10 cellular contexts compared by ENCODE assay signal in genomic region chr4:69095301-69095731, GRCh38. TPM values are rescaled to one million over a fixed set of nuclear protein-coding genes. Genes with fewer than 3 reads are reported as not detected.
DNase-seq lines count a peak whose midpoint lies in the region; FAIRE-seq and TF ChIP-seq lines count a peak whose summit lies in the region.
"Had no signal": no experiment of that assay in that cellular context is flagged by ENCODE, and none has a peak within 500 bp of the region (broad histone marks: within the 10 kb centered on the region; RNA-seq: fewer than 3 reads in every experiment).

No MANE protein-coding gene starts in this region.

- H3K36me3 ChIP-seq in kidney (ENCODE audit: control insufficient read depth in 1 of 2, insufficient read depth in 2 of 2, low read length in 2 of 2), result no peaks in the 10 kb centered on the region
- H3K36me3 ChIP-seq: BLaER1 had no signal

- peak; percentile 15 for DNase-seq in AG09319 (ENCODE audit: extremely low read depth, low read depth)
- peak; percentile 29 for DNase-seq in HPDE6-E6E7 (ENCODE audit: extremely low spot score)
- peak; percentile 56 for DNase-seq in astrocyte of the hippocampus (ENCODE audit: low read depth, low spot score)
- DNase-seq in kidney, result no peak
- DNase-seq in ureter (ENCODE audit: low spot score), result no peak
- no peak for DNase-seq in NCI-H146 (lab: John Stamatoyannopoulos, UW)
- no peak for DNase-seq in cerebellar cortex (ENCODE audit: low spot score)
- DNase-seq in Ammon's horn (ENCODE audit: low spot score), result no peak
- DNase-seq: NCI-H1436 treated with DMSO at 0.1 percent for 48 hours had no signal

- intact Hi-C loops in kidney (cut with DNase I), result no loop called here

- TF ChIP-seq CTCF in AG09319 (IDR thresholded peaks at IDR 0.05; ENCODE audit: low read depth, low read length) (no peak), kidney (IDR thresholded peaks at IDR 0.05; ENCODE audit: borderline replicate concordance, extremely low read depth, insufficient read depth) (no peak)

- no peak overlapping the region for H3K4me3 ChIP-seq in kidney (ENCODE audit: low read length in 2 of 2)
- H3K4me3 ChIP-seq: BLaER1 had no signal

- H3K9me3 ChIP-seq in kidney (ENCODE audit: control insufficient read depth in 1 of 2, low read length in 2 of 2), result no peaks in the 10 kb centered on the region
- H3K9me3 ChIP-seq: BLaER1 had no signal

- H3K4me1 ChIP-seq in kidney (ENCODE audit: control insufficient read depth in 1 of 2, insufficient read depth in 1 of 2, low read depth in 1 of 2, low read length in 2 of 2), result peaks cover 0 to 2% of the 10 kb centered on the region in 2 donors

- H3K9ac ChIP-seq in kidney (ENCODE audit: low read length in 2 of 2), result no peak overlapping the region
- H3K9ac ChIP-seq: BLaER1 had no signal

- peak; percentile 73 for FAIRE-seq in kidney (lab: Jason Lieb, UNC)

- peak overlapping the region in 1 of 2 donors; percentile 6 for H3K27ac ChIP-seq in kidney (ENCODE audit: low read depth in 2 of 2, low read length in 2 of 2)
- H3K27ac ChIP-seq: BLaER1 had no signal

RNA-seq across cellular contexts. Expression of gene UGT2B7, which starts 1.0 kb away (rescaled TPM):
- 161 TPM for total RNA-seq in kidney
- polyA plus RNA-seq in kidney (ENCODE audit: insufficient read depth, low read depth, low replicate concordance), result 390 TPM
- 15.7 TPM for total RNA-seq in ureter

Comparison
In these comparisons a context has a peak if more than half of its experiments do, and no peak if none do; other contexts are left out.
1. DNase-seq: peak in AG09319 (single experiment), HPDE6-E6E7 (single experiment) and astrocyte of the hippocampus (single experiment); none in kidney (single experiment), ureter (single experiment), NCI-H146 (single experiment), cerebellar cortex (single experiment) and Ammon's horn (single experiment).